21 cellular contexts compared by ENCODE assay signal in genomic region chr6:134183844-134184243, GRCh38.
DNase-seq lines count a peak whose midpoint lies in the region; ATAC-seq and TF ChIP-seq lines count a peak whose summit lies in the region.
"Had no signal": no experiment of that assay in that cellular context is flagged by ENCODE, and none has a peak within 500 bp of the region (broad histone marks: within the 10 kb centered on the region; RNA-seq: fewer than 3 reads in every experiment).

No MANE protein-coding gene starts in this region.

- ATAC-seq in HG03045 (IDR thresholded peaks at IDR 0.05; ENCODE audit: unreplicated experiment) (no peak), omental fat pad (ENCODE audit: low FRiP score) (no peak)
- ATAC-seq: CD8-positive, alpha-beta T cell had no signal

- no CpG with 5 or more reads among the region's 7 CpGs for WGBS in H9 (ENCODE audit: extremely low coverage, insufficient read length, low lambda C conversion rate)
- 58% methylated on average over 7 of the region's 7 CpGs for WGBS in hepatocyte (ENCODE audit: low lambda C conversion rate, missing lambda C conversion rate)

- H3K14ac ChIP-seq in H9 (ENCODE audit: insufficient read depth, low read length), result peak overlapping the region; percentile 89

- POLR2A ChIA-PET in Caco-2 (lab: Charles Lee), result no interaction called here

- H2AK5ac ChIP-seq in H9 (ENCODE audit: insufficient read length, low read length), result no peak overlapping the region

- H3K4me2 ChIP-seq in H9 (ENCODE audit: insufficient read depth, insufficient read length, low read length) (peak overlapping the region; percentile 57), hepatocyte (no peak overlapping the region), neural progenitor cell (no peak overlapping the region)

- H3K9me3 Mint-ChIP-seq in Caco-2 (ENCODE audit: unreplicated experiment), result no peaks in the 10 kb centered on the region
- H3K9me3 Mint-ChIP-seq in H9, result no peaks in the 10 kb centered on the region; a peak in 1 of 5 replicates
- H3K9me3 Mint-ChIP-seq in neural progenitor cell, result no peaks in the 10 kb centered on the region
- no peaks in the 10 kb centered on the region for H3K9me3 Mint-ChIP-seq in endothelial cell (ENCODE audit: unreplicated experiment)
- H3K9me3 Mint-ChIP-seq: CD8-positive, alpha-beta T cell; HFFc6; IgD-negative memory B cell had no signal

- no peak overlapping the region for H3K9ac ChIP-seq in H9 (ENCODE audit: extremely low read depth, insufficient read length, low read length)
- no peak overlapping the region for H3K9ac ChIP-seq in neural progenitor cell

- H3K79me1 ChIP-seq in H9 (ENCODE audit: insufficient read depth, low read depth, low read length, poor library complexity, severe bottlenecking), result no peaks in the 10 kb centered on the region

- H3K9me3 ChIP-seq in Caco-2 (no peaks in the 10 kb centered on the region), H9 (ENCODE audit: control insufficient read depth, low read depth, low read length) (no peaks in the 10 kb centered on the region), hepatocyte (ENCODE audit: low read depth) (no peaks in the 10 kb centered on the region), neural progenitor cell (ENCODE audit: low read depth) (no peaks in the 10 kb centered on the region)
- H3K9me3 ChIP-seq: Peyer's patch, SJCRH30 had no signal

- H4K91ac ChIP-seq in H9 (ENCODE audit: insufficient read length, low read depth, low read length), result no peak overlapping the region

- H3K18ac ChIP-seq in H9 (ENCODE audit: insufficient read length, low read depth, low read length), result peak overlapping the region; percentile 93

- H2BK20ac ChIP-seq in H9 (ENCODE audit: low read depth, low read length, poor library complexity, severe bottlenecking), result no peak overlapping the region

- H3T11ph ChIP-seq in H9 (ENCODE audit: low read length), result no peak overlapping the region

- no peaks in the 10 kb centered on the region for H3K9me2 ChIP-seq in hepatocyte (replicated peaks; ENCODE audit: insufficient read depth)

- H3K36me3 ChIP-seq in Caco-2 (ENCODE audit: control insufficient read depth, insufficient read depth, low read length) (no peaks in the 10 kb centered on the region), hepatocyte (replicated peaks; ENCODE audit: insufficient read depth, low read depth) (no peaks in the 10 kb centered on the region), neural progenitor cell (no peaks in the 10 kb centered on the region)
- H3K36me3 ChIP-seq: Peyer's patch, SJCRH30 had no signal

- H3F3A ChIP-seq in neural progenitor cell (ENCODE audit: low read depth), result no peaks in the 10 kb centered on the region

- H2BK120ac ChIP-seq in H9 (ENCODE audit: low read depth, low read length, poor library complexity, severe bottlenecking), result no peak overlapping the region

- H4K20me1 ChIP-seq in H9 (ENCODE audit: control insufficient read depth, insufficient read depth, insufficient read length) (no peaks in the 10 kb centered on the region), hepatocyte (ENCODE audit: insufficient read depth, poor library complexity, severe bottlenecking) (no peaks in the 10 kb centered on the region), neural progenitor cell (ENCODE audit: low read depth) (no peaks in the 10 kb centered on the region)

- H2AFZ ChIP-seq in H9 (ENCODE audit: low read length), result no peak overlapping the region
- no peak overlapping the region for H2AFZ ChIP-seq in hepatocyte
- no peak overlapping the region for H2AFZ ChIP-seq in neural progenitor cell (replicated peaks)

- no peak overlapping the region for H4K5ac ChIP-seq in H9 (ENCODE audit: insufficient read length, low read depth, low read length)

- no peaks in the 10 kb centered on the region for H3K23me2 ChIP-seq in H9 (ENCODE audit: insufficient read length, low read depth, low read length, poor library complexity, severe bottlenecking)

- no peak overlapping the region for H2BK12ac ChIP-seq in H9 (ENCODE audit: insufficient read length, low read depth, low read length)

- peak overlapping the region; percentile 98; the same call in 1 of the 2 replicates for H2BK15ac ChIP-seq in H9 (ENCODE audit: low read depth, low read length)

- intact Hi-C loops in Caco-2 (cut with micrococcal nuclease; ENCODE audit: unreplicated experiment), result loop anchor here (1.0 kb wide), 1 partner anchor 14 kb away; no protein-coding TSS in a partner anchor

- TF ChIP-seq CTCF in Caco-2 (IDR thresholded peaks at IDR 0.05; ENCODE audit: insufficient read depth in 1 of 2, low read depth in 1 of 2, low read length in 1 of 2, severe bottlenecking in 1 of 2, unreplicated experiment in 1 of 2) (no peak), H9 (conservative IDR thresholded peaks at IDR 0.05) (no peak), hepatocyte (IDR thresholded peaks at IDR 0.05; ENCODE audit: poor library complexity) (no peak), neural progenitor cell (IDR thresholded peaks at IDR 0.05) (no peak), omental fat pad (IDR thresholded peaks at IDR 0.05) (no peak), endothelial cell (IDR thresholded peaks at IDR 0.05; ENCODE audit: unreplicated experiment) (no peak)

- H2BK5ac ChIP-seq in H9 (ENCODE audit: insufficient read length, low read length), result no peak overlapping the region

- H4K8ac ChIP-seq in H9 (replicated peaks; ENCODE audit: insufficient read length, low read depth, low read length), result no peak overlapping the region

- CTCF ChIA-PET in Caco-2 (lab: Charles Lee), result interaction anchor here (0.5 to 1.2 kb wide), 3 partner anchors 10 to 29 kb away, joined by 3 read pairs; no protein-coding TSS in a partner anchor

- no peak overlapping the region for H3K56ac ChIP-seq in H9 (ENCODE audit: insufficient read length, low read depth, low read length)

- H3K4me1 ChIP-seq in Caco-2 (peaks cover 32% of the 10 kb centered on the region), H9 (ENCODE audit: insufficient read depth, low read length) (peaks cover 14% of the 10 kb centered on the region), hepatocyte (ENCODE audit: insufficient read depth) (peaks cover 11% of the 10 kb centered on the region), neural progenitor cell (peaks cover 14% of the 10 kb centered on the region)
- H3K4me1 ChIP-seq: Peyer's patch, SJCRH30 had no signal

- no peaks in the 10 kb centered on the region for H3K27me3 ChIP-seq in Caco-2 (replicated peaks; ENCODE audit: control insufficient read depth, insufficient read depth, low read length)
- no peaks in the 10 kb centered on the region for H3K27me3 ChIP-seq in H9 (ENCODE audit: insufficient read depth, low read length)
- no peaks in the 10 kb centered on the region for H3K27me3 ChIP-seq in hepatocyte
- no peaks in the 10 kb centered on the region for H3K27me3 ChIP-seq in neural progenitor cell
- H3K27me3 ChIP-seq: Peyer's patch, SJCRH30 had no signal

- H3K27ac ChIP-seq in H9 (ENCODE audit: insufficient read length, low read depth, low read length) (peak overlapping the region; percentile 75), hepatocyte (peak overlapping the region; percentile 37), neural progenitor cell (no peak overlapping the region)
- H3K27ac ChIP-seq: Peyer's patch, SJCRH30 had no signal

- H3K27me3 Mint-ChIP-seq in Caco-2 (ENCODE audit: insufficient read depth, unreplicated experiment) (no peaks in the 10 kb centered on the region), H9 (ENCODE audit: low read depth) (no peaks in the 10 kb centered on the region), neural progenitor cell (ENCODE audit: insufficient read depth, low read depth) (peaks cover 4% of the 10 kb centered on the region), endothelial cell (ENCODE audit: unreplicated experiment) (peaks cover 2% of the 10 kb centered on the region)
- H3K27me3 Mint-ChIP-seq: IgD-negative memory B cell had no signal

- peaks cover 38% of the 10 kb centered on the region for H3K4me1 Mint-ChIP-seq in Caco-2 (ENCODE audit: low read depth, unreplicated experiment)
- peaks cover 24 to 25% of the 10 kb centered on the region in 2 experiments for H3K4me1 Mint-ChIP-seq in H9
- H3K4me1 Mint-ChIP-seq in neural progenitor cell, result peaks cover 13% of the 10 kb centered on the region
- H3K4me1 Mint-ChIP-seq in endothelial cell (ENCODE audit: unreplicated experiment), result no peaks in the 10 kb centered on the region

- H3K4me3 Mint-ChIP-seq in Caco-2 (ENCODE audit: unreplicated experiment) (peak overlapping the region; percentile 7), H9 (peak overlapping the region in 1 of 2 experiments; percentile 20; a peak in 1 of 5 replicates), neural progenitor cell (no peak overlapping the region), endothelial cell (ENCODE audit: unreplicated experiment) (no peak overlapping the region)
- H3K4me3 Mint-ChIP-seq: CD8-positive, alpha-beta T cell; HFFc6; IgD-negative memory B cell had no signal

- H3K79me2 ChIP-seq in H9 (ENCODE audit: insufficient read depth, low read length), result no peaks in the 10 kb centered on the region
- no peaks in the 10 kb centered on the region for H3K79me2 ChIP-seq in hepatocyte
- no peaks in the 10 kb centered on the region for H3K79me2 ChIP-seq in neural progenitor cell (ENCODE audit: low read depth)

- no peak overlapping the region for H3K4ac ChIP-seq in H9 (ENCODE audit: low read depth, low read length)

- H3K36me3 Mint-ChIP-seq in Caco-2 (ENCODE audit: insufficient read depth, unreplicated experiment) (no peaks in the 10 kb centered on the region), H9 (ENCODE audit: insufficient read depth in 1 of 3, low read depth in 3 of 3) (no peaks in the 10 kb centered on the region), neural progenitor cell (no peaks in the 10 kb centered on the region), endothelial cell (ENCODE audit: low read depth, unreplicated experiment) (no peaks in the 10 kb centered on the region)
- H3K36me3 Mint-ChIP-seq: CD8-positive, alpha-beta T cell; IgD-negative memory B cell had no signal

- H3K23ac ChIP-seq in H9 (ENCODE audit: insufficient read length, low read depth, low read length), result no peak overlapping the region

- H3K27ac Mint-ChIP-seq in Caco-2 (ENCODE audit: unreplicated experiment) (peak overlapping the region; percentile 86), H9 (peak overlapping the region; percentile 96 to 97 (median 97)), neural progenitor cell (peak overlapping the region; percentile 39), endothelial cell (ENCODE audit: unreplicated experiment) (no peak overlapping the region)
- H3K27ac Mint-ChIP-seq: CD8-positive, alpha-beta T cell; HFFc6; IgD-negative memory B cell had no signal

- BruUV-seq in Caco-2 (replicated peaks; lab: Mats Ljungman, UMichigan), result no TSS peak

- H3K4me3 ChIP-seq in Caco-2 (ENCODE audit: low read depth, low read length) (no peak overlapping the region), hepatocyte (no peak overlapping the region), neural progenitor cell (no peak overlapping the region)
- H3K4me3 ChIP-seq: Peyer's patch, SJCRH30 had no signal

- peak; percentile 39 to 71 for DNase-seq in Caco-2
- DNase-seq in H9, result peak; percentile 64
- DNase-seq in hepatocyte (ENCODE audit: low spot score), result no peak
- DNase-seq in neural progenitor cell (ENCODE audit: low spot score), result no peak
- no peak for DNase-seq in NCI-H524 treated with DMSO at 0.1 percent for 48 hours (lab: John Stamatoyannopoulos, UW)
- no peak for DNase-seq in omental fat pad (ENCODE audit: low spot score)
- DNase-seq in endothelial cell (ENCODE audit: low spot score), result no peak
- DNase-seq: AML-193; C1 segment of cervical spinal cord; CD8-positive, alpha-beta T cell; DMS53; HFFc6; MV-4-11; NCI-H1694 treated with DMSO at 0.1 percent for 48 hours; NCI-H2081 treated with DMSO at 0.1 percent for 48 hours; NCI-H2171 treated with DMSO at 0.1 percent for 48 hours; NCI-H526; Peyer's patch; SJCRH30 had no signal

Comparison
In these comparisons a context has a peak if more than half of its experiments do, and no peak if none do; other contexts are left out.
1. DNase-seq: peak in Caco-2 (2 of 2) and H9 (single experiment); none in hepatocyte (single experiment), neural progenitor cell (single experiment), NCI-H524 treated with DMSO at 0.1 percent for 48 hours (single experiment), omental fat pad (single experiment) and endothelial cell (single experiment).